ENCODE assay signal across 10 cellular contexts in the genomic region with DNA sequence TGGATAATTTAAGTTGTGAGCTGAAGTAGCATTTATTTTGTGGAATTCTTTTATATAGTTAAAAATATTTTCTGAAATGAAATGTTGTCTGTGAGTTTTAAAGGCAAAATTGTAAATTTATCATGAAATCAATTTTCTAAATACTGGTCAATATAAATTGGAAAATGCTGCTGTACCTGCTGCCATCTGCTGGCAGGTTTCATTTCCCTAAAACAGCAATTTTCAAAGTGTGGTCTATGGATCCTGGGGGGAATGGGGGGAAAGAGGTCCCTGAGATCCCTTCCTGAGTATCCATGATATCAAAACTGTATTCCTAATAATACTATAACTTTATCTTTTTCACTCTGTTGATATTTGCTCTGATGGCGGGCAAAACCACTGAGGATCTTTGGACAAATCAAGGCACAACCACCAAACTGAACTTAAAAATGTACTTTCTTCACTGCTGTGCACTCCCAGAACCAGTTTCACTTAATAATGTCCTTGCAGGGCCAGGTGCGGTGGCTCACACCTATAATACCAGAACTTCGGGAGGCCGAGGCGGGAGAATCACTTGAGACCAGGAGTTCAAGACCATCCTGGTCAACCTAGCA. TPM values are rescaled to one million over a fixed set of nuclear protein-coding genes. Genes with fewer than 3 reads are reported as not detected.
DNase-seq lines count a peak whose midpoint lies in the region; ATAC-seq, FAIRE-seq and TF ChIP-seq lines count a peak whose summit lies in the region.
"Had no signal": no experiment of that assay in that cellular context is flagged by ENCODE, and none has a peak within 500 bp of the region (broad histone marks: within the 10 kb centered on the region; RNA-seq: fewer than 3 reads in every experiment).

No MANE protein-coding gene starts in this region.

- H3K9ac ChIP-seq in PC-3 (ENCODE audit: low read length) = no peak overlapping the region

- H4K20me1 ChIP-seq in PC-3 (ENCODE audit: low read length) = no peaks in the 10 kb centered on the region

- CTCF ChIA-PET in PC-3 (lab: Charles Lee) = no interaction called here

- H3K27ac ChIP-seq in PC-3 (ENCODE audit: low read length) (no peak overlapping the region), suprapubic skin (no peak overlapping the region)

- intact Hi-C loops in cardiac septum (cut with DNase I) = loop anchor here (5.0 kb wide), 1 partner anchor 202 kb away; no protein-coding TSS in a partner anchor
- intact Hi-C loops in Right ventricle myocardium superior (cut with DNase I) = loop anchor here (10.0 kb wide), 1 partner anchor 199 kb away; no protein-coding TSS in a partner anchor
- intact Hi-C loops in PC-3 (cut with micrococcal nuclease) = loop anchor here (1.0 to 10.0 kb wide), 3 partner anchors 153 to 419 kb away; no protein-coding TSS in a partner anchor

- DNase-seq in cardiac septum (ENCODE audit: low spot score) (peak; percentile 29), Right ventricle myocardium superior (no peak), PC-3 (peak; percentile 63), fibroblast of pulmonary artery (ENCODE audit: low read depth) (peak; percentile 40), suprapubic skin (ENCODE audit: low spot score in 2 of 2) (no peak), NCI-H345 treated with DMSO at 0.1 percent for 48 hours (lab: John Stamatoyannopoulos, UW; ENCODE audit: unreplicated experiment) (no peak), RCC 7860 (ENCODE audit: low spot score) (no peak)

- no peaks in the 10 kb centered on the region for H3K79me2 ChIP-seq in PC-3 (ENCODE audit: low read length)

- 93% methylated on average over 5 of the region's 5 CpGs for WGBS in suprapubic skin

- no peaks in the 10 kb centered on the region for H3F3A ChIP-seq in PC-3 (ENCODE audit: low read length, unreplicated experiment)

- H3K4me1 ChIP-seq in PC-3 (ENCODE audit: insufficient read depth, low read length) (peaks cover 4% of the 10 kb centered on the region; the same call in 1 of the 2 replicates), suprapubic skin (no peaks in the 10 kb centered on the region)

- no peaks in the 10 kb centered on the region for H3K36me3 ChIP-seq in PC-3 (ENCODE audit: low read depth, low read length)
- no peaks in the 10 kb centered on the region for H3K36me3 ChIP-seq in suprapubic skin

- peak; percentile 88 for TF ChIP-seq CTCF in PC-3 (conservative IDR thresholded peaks at IDR 0.05; ENCODE audit: low read depth, low read length)
- peak; percentile 80 for TF ChIP-seq CTCF in fibroblast of pulmonary artery (IDR thresholded peaks at IDR 0.05; ENCODE audit: low read length, missing control alignments)
- TF ChIP-seq CTCF in suprapubic skin (IDR thresholded peaks at IDR 0.05) = peak; percentile 38 to 56

- H3K4me3 ChIP-seq in PC-3 (ENCODE audit: low read length) (no peak overlapping the region), fibroblast of pulmonary artery (replicated peaks; ENCODE audit: low read depth, low read length) (no peak overlapping the region), suprapubic skin (no peak overlapping the region)

- no peak for TF ChIP-seq EP300 in suprapubic skin (IDR thresholded peaks at IDR 0.05)

- peak overlapping the region; percentile 28; the same call in 1 of the 2 replicates for H2AFZ ChIP-seq in PC-3 (ENCODE audit: low read length)

- no peaks in the 10 kb centered on the region for H3K27me3 ChIP-seq in PC-3 (ENCODE audit: low read length)
- H3K27me3 ChIP-seq in suprapubic skin = no peaks in the 10 kb centered on the region

- BruUV-seq in PC-3 (replicated peaks; lab: Mats Ljungman, UMichigan) = no TSS peak

- no peak overlapping the region for H3K4me2 ChIP-seq in PC-3 (ENCODE audit: low read length)

- ATAC-seq in Right ventricle myocardium superior (ENCODE audit: poor library complexity) (no peak), PC-3 (no peak), HG03565 (IDR thresholded peaks at IDR 0.05; ENCODE audit: unreplicated experiment) (no peak)
- ATAC-seq: activated T-cell treated with anti-CD3 and anti-CD28 coated beads, Interleukin-2, amount 50 U/mL, for 72 hours had no signal

- no peak for TF ChIP-seq POLR2A in suprapubic skin (IDR thresholded peaks at IDR 0.05)

- H3K9me2 ChIP-seq in PC-3 (replicated peaks; ENCODE audit: low read length) = no peaks in the 10 kb centered on the region

- POLR2A ChIA-PET in PC-3 (lab: Charles Lee; ENCODE audit: unreplicated experiment) = no interaction called here

- no peak for FAIRE-seq in RCC 7860 (lab: Jason Lieb, UNC)

- H3K9me3 ChIP-seq in PC-3 (ENCODE audit: low read length) (no peaks in the 10 kb centered on the region), suprapubic skin (no peaks in the 10 kb centered on the region)

RNA-seq across cellular contexts. Expression of a gene that starts 17.2 kb away (rescaled TPM):
- not detected for total RNA-seq in cardiac septum
- 0.08 TPM for total RNA-seq in Right ventricle myocardium superior
- total RNA-seq in PC-3 (2014; rRNA removed) = 0.29 TPM in 1 of 2 replicates, not detected in the other
- total RNA-seq in suprapubic skin = under 1 TPM in 3 of 4 donors, not detected in 1; 0.29 to 0.42 (median 0.34) TPM
- total RNA-seq: skeletal muscle tissue had no signal

Comparison
In these comparisons a context has a peak if more than half of its experiments do, and no peak if none do; other contexts are left out.
1. DNase-seq: peak in cardiac septum (single experiment), PC-3 (single experiment) and fibroblast of pulmonary artery (single experiment); none in Right ventricle myocardium superior (single experiment), suprapubic skin (0 of 2), NCI-H345 treated with DMSO at 0.1 percent for 48 hours (single experiment) and RCC 7860 (single experiment).
2. Peak in every context shown above with its lines, with median percentiles within 50 percentile points of each other: CTCF ChIP-seq.